ENCODE assay signal across 16 cellular contexts in genomic region chr13:43688230-43688907, GRCh38.
DNase-seq lines count a peak whose midpoint lies in the region; ATAC-seq and TF ChIP-seq lines count a peak whose summit lies in the region.
"Had no signal": no experiment of that assay in that cellular context is flagged by ENCODE, and none has a peak within 500 bp of the region (broad histone marks: within the 10 kb centered on the region; RNA-seq: fewer than 3 reads in every experiment).

No MANE protein-coding gene starts in this region.

- H3K9me3 ChIP-seq in BE2C (no peaks in the 10 kb centered on the region), right cardiac atrium (ENCODE audit: control insufficient read depth, low read length) (no peaks in the 10 kb centered on the region)
- H3K9me3 ChIP-seq: MG63, SJCRH30 had no signal

- H3K27ac ChIP-seq in right cardiac atrium (ENCODE audit: low read length): peak overlapping the region; percentile 28
- H3K27ac ChIP-seq: RWPE1, SJCRH30 had no signal

- H3K36me3 ChIP-seq in BE2C: no peaks in the 10 kb centered on the region
- H3K36me3 ChIP-seq: MG63, SJCRH30 had no signal

- 63% methylated on average over 3 of the region's 3 CpGs for WGBS in right cardiac atrium

- peak; percentile 40 to 72 for ATAC-seq in right cardiac atrium

- H3K27me3 ChIP-seq in BE2C: no peaks in the 10 kb centered on the region
- no peaks in the 10 kb centered on the region for H3K27me3 ChIP-seq in right cardiac atrium (ENCODE audit: control insufficient read depth, insufficient read depth)
- H3K27me3 ChIP-seq: MG63, SJCRH30 had no signal

- DNase-seq in BE2C (peak; percentile 42), NCI-H524 treated with DMSO at 0.1 percent for 48 hours (lab: John Stamatoyannopoulos, UW) (peak; percentile 75), cerebellum (ENCODE audit: low spot score) (peak; percentile 1), right cardiac atrium (no peak), activated T-cell treated with anti-CD3 and anti-CD28 coated beads for 4 hours (no peak), HuH-7 (ENCODE audit: low spot score) (no peak), NCI-H2171 treated with DMSO at 0.1 percent for 48 hours (lab: John Stamatoyannopoulos, UW) (no peak)
- DNase-seq: EL; Karpas-422; MG63; NCI-H1417; NCI-H1694 treated with DMSO at 0.1 percent for 48 hours; NCI-H446 treated with DMSO at 0.1 percent for 48 hours; NK-92 treated with Interleukin-12 subunit alpha and Interleukin-12 subunit beta, amount 100 ng/mL, for 24 hours; SJCRH30 had no signal

- intact Hi-C loops in right cardiac atrium (cut with DNase I): no loop called here

- no peak overlapping the region for H3K4me3 ChIP-seq in BE2C (ENCODE audit: low read depth, low read length)
- no peak overlapping the region for H3K4me3 ChIP-seq in right cardiac atrium (ENCODE audit: low read length)
- H3K4me3 ChIP-seq: MG63, SJCRH30 had no signal

- no peak for TF ChIP-seq CTCF in BE2C (IDR thresholded peaks at IDR 0.05; ENCODE audit: low read depth, low read length)

- H3K4me1 ChIP-seq in BE2C (peaks cover 15% of the 10 kb centered on the region), right cardiac atrium (ENCODE audit: control insufficient read depth, insufficient read depth, low read length) (peaks cover 6% of the 10 kb centered on the region)
- H3K4me1 ChIP-seq: SJCRH30 had no signal

Comparison
In these comparisons a context has a peak if more than half of its experiments do, and no peak if none do; other contexts are left out.
1. DNase-seq: peak in BE2C (single experiment), NCI-H524 treated with DMSO at 0.1 percent for 48 hours (single experiment) and cerebellum (single experiment); none in right cardiac atrium (0 of 3), activated T-cell treated with anti-CD3 and anti-CD28 coated beads for 4 hours (single experiment), HuH-7 (single experiment) and NCI-H2171 treated with DMSO at 0.1 percent for 48 hours (single experiment).